ENCODE assay signal across 1 cellular context in the genomic region with DNA sequence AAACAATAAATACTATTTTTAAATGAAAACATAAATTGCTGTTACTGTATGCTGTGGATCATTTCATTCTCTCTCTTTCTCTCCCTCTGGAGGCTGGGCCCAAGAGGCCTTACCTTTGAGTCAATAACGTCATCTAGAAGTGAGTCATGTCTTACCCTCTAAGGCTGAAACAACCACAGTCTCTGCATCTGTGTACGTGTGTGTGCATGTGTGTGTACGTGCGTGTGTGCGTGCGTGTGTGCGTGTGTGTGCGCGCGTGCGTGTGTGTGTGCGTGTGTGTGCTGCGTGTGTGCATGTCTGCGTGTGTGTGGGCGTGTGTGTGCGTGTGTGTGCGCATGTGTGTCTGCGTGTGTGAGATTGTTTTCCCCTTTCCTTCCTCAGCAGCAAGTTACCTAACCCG.
TF ChIP-seq lines count a peak whose summit lies in the region.

No MANE protein-coding gene starts in this region.

TF ChIP-seq in HEK293, 187 proteins besides CTCF, POLR2A, EP300 and RAD21 (continued from another document):
- peak; percentile 92; the same call in 1 of the 2 replicates for TF ChIP-seq ZNF148 (tag by site-specific recombination; IDR thresholded peaks at IDR 0.05; ENCODE audit: borderline replicate concordance)
- TF ChIP-seq, protein P1, sequence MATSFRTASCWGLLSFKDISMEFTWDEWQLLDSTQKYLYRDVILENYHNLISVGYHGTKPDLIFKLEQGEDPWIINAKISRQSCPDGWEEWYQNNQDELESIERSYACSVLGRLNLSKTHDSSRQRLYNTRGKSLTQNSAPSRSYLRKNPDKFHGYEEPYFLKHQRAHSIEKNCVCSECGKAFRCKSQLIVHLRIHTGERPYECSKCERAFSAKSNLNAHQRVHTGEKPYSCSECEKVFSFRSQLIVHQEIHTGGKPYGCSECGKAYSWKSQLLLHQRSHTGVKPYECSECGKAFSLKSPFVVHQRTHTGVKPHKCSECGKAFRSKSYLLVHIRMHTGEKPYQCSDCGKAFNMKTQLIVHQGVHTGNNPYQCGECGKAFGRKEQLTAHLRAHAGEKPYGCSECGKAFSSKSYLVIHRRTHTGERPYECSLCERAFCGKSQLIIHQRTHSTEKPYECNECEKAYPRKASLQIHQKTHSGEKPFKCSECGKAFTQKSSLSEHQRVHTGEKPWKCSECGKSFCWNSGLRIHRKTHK (tag by site-specific recombination; IDR thresholded peaks at IDR 0.05) = peak; percentile 12; the same call in 1 of the 2 replicates
- 0 out of 2 replicates have a peak, but pooled peaks have one; percentile 37 for TF ChIP-seq ZNF629 (tag by site-specific recombination; IDR thresholded peaks at IDR 0.05)
- TF ChIP-seq SP7 (tag by site-specific recombination; IDR thresholded peaks at IDR 0.05) = peak; percentile 41; the same call in 1 of the 2 replicates
- TF ChIP-seq ZNF132 (tag by site-specific recombination; IDR thresholded peaks at IDR 0.05; ENCODE audit: borderline replicate concordance) = no peak
- TF ChIP-seq PRDM10 (tag by site-specific recombination; IDR thresholded peaks at IDR 0.05) = no peak
